ENCODE assay signal across 23 cellular contexts in the genomic region with DNA sequence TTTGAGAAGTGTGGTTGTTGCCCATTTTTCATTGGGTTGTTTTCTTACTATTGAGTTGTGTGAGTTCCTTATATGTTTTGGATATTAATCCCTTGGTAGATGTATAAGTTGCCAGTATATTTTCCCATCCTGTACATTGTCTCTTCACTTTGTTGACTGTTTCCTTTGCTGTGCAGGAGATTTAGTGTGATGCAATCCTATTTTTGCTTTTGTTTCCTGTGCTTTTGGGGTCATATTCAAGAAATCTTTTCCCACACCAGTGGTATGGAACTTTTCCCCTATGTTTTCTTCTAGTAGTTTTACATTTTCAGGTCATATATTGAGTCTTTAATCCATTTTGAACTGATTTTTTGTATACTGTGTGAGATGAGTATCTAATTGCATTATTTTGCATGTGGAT.
"Had no signal": no experiment of that assay in that cellular context is flagged by ENCODE, and none has a peak within 500 bp of the region (broad histone marks: within the 10 kb centered on the region; RNA-seq: fewer than 3 reads in every experiment).

No MANE protein-coding gene starts in this region.

- DNase-seq: dorsolateral prefrontal cortex; effector CD4-positive, alpha-beta T cell; esophagus squamous epithelium; foreskin fibroblast; gastrocnemius medialis; head of caudate nucleus; left ventricle myocardium superior; lower lobe of right lung; naive thymus-derived CD8-positive, alpha-beta T cell; nephron progenitor cell; nucleus accumbens; ovary; posterior cingulate gyrus; psoas muscle; right cardiac atrium; small intestine; stimulated activated CD4-positive, alpha-beta T cell treated with anti-CD3 and anti-CD28 coated beads, Interleukin-15, amount 100 ng/mL, for 24 hours; stimulated activated CD4-positive, alpha-beta T cell treated with anti-CD3 and anti-CD28 coated beads, Interleukin-2, amount 100 ng/mL, for 48 hours; stimulated activated naive CD4-positive, alpha-beta T cell; stimulated activated naive CD8-positive, alpha-beta T cell treated with anti-CD3 and anti-CD28 coated beads, Interleukin-15, amount 100 ng/mL, for 72 hours had no signal

- FAIRE-seq: keratinocyte had no signal

- H3K27me3 ChIP-seq: dorsolateral prefrontal cortex, esophagus squamous epithelium, gastrocnemius medialis, ovary, suprapubic skin had no signal

- H3K27ac ChIP-seq: dorsolateral prefrontal cortex, epithelial cell of prostate, esophagus squamous epithelium, gastrocnemius medialis, lower lobe of right lung, ovary, psoas muscle, suprapubic skin had no signal

- ATAC-seq: gastrocnemius medialis; left ventricle myocardium superior; lower lobe of right lung; naive thymus-derived CD8-positive, alpha-beta T cell; psoas muscle; right cardiac atrium; stimulated activated naive CD8-positive, alpha-beta T cell treated with anti-CD3 and anti-CD28 coated beads, Interleukin-15, amount 100 ng/mL, for 72 hours had no signal

- H3K4me1 ChIP-seq: esophagus squamous epithelium, gastrocnemius medialis, lower lobe of right lung, psoas muscle, suprapubic skin had no signal

- H3K36me3 ChIP-seq: esophagus squamous epithelium, gastrocnemius medialis, lower lobe of right lung, ovary, suprapubic skin had no signal

- H3K9me3 ChIP-seq: gastrocnemius medialis, lower lobe of right lung, ovary, suprapubic skin had no signal

- H3K4me3 ChIP-seq: dorsolateral prefrontal cortex, esophagus squamous epithelium, gastrocnemius medialis, lower lobe of right lung, ovary, psoas muscle, suprapubic skin had no signal
